In genomic region chr3:150790621-150791020, GRCh38 we compare ENCODE assay signal across 21 cellular contexts. TPM values are rescaled to one million over a fixed set of nuclear protein-coding genes. Genes with fewer than 3 reads are reported as not detected.
DNase-seq lines count a peak whose midpoint lies in the region; TF ChIP-seq lines count a peak whose summit lies in the region.
"Had no signal": no experiment of that assay in that cellular context is flagged by ENCODE, and none has a peak within 500 bp of the region (broad histone marks: within the 10 kb centered on the region; RNA-seq: fewer than 3 reads in every experiment).

No MANE protein-coding gene starts in this region.

- H3K9ac ChIP-seq in adipocyte (ENCODE audit: low read length), result no peak overlapping the region

- no peaks in the 10 kb centered on the region for H3K4me1 ChIP-seq in adipocyte (ENCODE audit: control insufficient read depth, insufficient read depth, low read length)
- H3K4me1 ChIP-seq: BE2C, SJCRH30 had no signal

- H3K4me3 ChIP-seq in adipocyte (ENCODE audit: low read length) (no peak overlapping the region), fibroblast of the aortic adventitia (ENCODE audit: low read depth, low read length) (no peak overlapping the region)
- H3K4me3 ChIP-seq: GM12878, SJCRH30 had no signal

- H3K36me3 ChIP-seq in adipocyte (ENCODE audit: control insufficient read depth, insufficient read depth, low read length, severe bottlenecking), result no peaks in the 10 kb centered on the region
- H3K36me3 ChIP-seq: BE2C, SJCRH30 had no signal

- peaks cover 13% of the 10 kb centered on the region for H3K9me3 ChIP-seq in adipocyte (ENCODE audit: control insufficient read depth, low read length)
- H3K9me3 ChIP-seq: BE2C, SJCRH30 had no signal

- DNase-seq in SKM-1 treated with dmso at 0.1 percent for 144 hours (lab: John Stamatoyannopoulos, UW; ENCODE audit: unreplicated experiment), result peak; percentile 13
- DNase-seq in SKM-1 (lab: John Stamatoyannopoulos, UW; ENCODE audit: unreplicated experiment), result no peak
- DNase-seq in adipocyte (ENCODE audit: low read depth), result peak; percentile 12
- peak; percentile 12 for DNase-seq in fibroblast of the aortic adventitia (ENCODE audit: low read depth)
- DNase-seq in renal cortical epithelial cell (ENCODE audit: low read depth), result peak; percentile 6
- no peak for DNase-seq in stimulated activated CD4-positive, alpha-beta T cell treated with anti-CD3 and anti-CD28 coated beads, Interleukin-15, amount 100 ng/mL, for 24 hours
- DNase-seq in COR-L47 (lab: John Stamatoyannopoulos, UW), result no peak
- DNase-seq in C1 segment of cervical spinal cord (lab: John Stamatoyannopoulos, UW), result no peak
- DNase-seq: ACHN, BE2C, DMS53, MV-4-11, NCI-H1105 treated with DMSO at 0.1 percent for 48 hours, NCI-H146, NCI-H1930, NCI-H2107, NCI-H524 treated with DMSO at 0.1 percent for 48 hours, NCI-H774, PC-3, SJCRH30 had no signal

- no peak for TF ChIP-seq CTCF in fibroblast of the aortic adventitia (IDR thresholded peaks at IDR 0.05; ENCODE audit: insufficient read depth, low read length)

- peaks cover 3% of the 10 kb centered on the region for H3K27me3 ChIP-seq in adipocyte (replicated peaks; ENCODE audit: control insufficient read depth, insufficient read depth, low read length)
- H3K27me3 ChIP-seq: SJCRH30 had no signal

RNA-seq across cellular contexts. Expression of gene SIAH2, which starts 27.7 kb away (rescaled TPM):
- total RNA-seq in fibroblast of the aortic adventitia (ENCODE audit: low replicate concordance) (16.9 and 22.5 TPM in 2 replicates), renal cortical epithelial cell (33.7 and 34.7 TPM in 2 replicates)

Comparison
In these comparisons a context has a peak if more than half of its experiments do, and no peak if none do; other contexts are left out.
1. DNase-seq: peak in SKM-1 treated with dmso at 0.1 percent for 144 hours (single experiment), adipocyte (single experiment), fibroblast of the aortic adventitia (single experiment) and renal cortical epithelial cell (single experiment); none in SKM-1 (single experiment), stimulated activated CD4-positive, alpha-beta T cell treated with anti-CD3 and anti-CD28 coated beads, Interleukin-15, amount 100 ng/mL, for 24 hours (single experiment), COR-L47 (single experiment) and C1 segment of cervical spinal cord (0 of 14).